In genomic region chr18:23401400-23402347, GRCh38 we compare ENCODE assay signal across 1 cellular context.
TF ChIP-seq lines count a peak whose summit lies in the region.

No MANE protein-coding gene starts in this region.

TF ChIP-seq in liver, 16 proteins besides CTCF, POLR2A, EP300 and RAD21 (continued from another document):
- TF ChIP-seq REST (IDR thresholded peaks at IDR 0.05), result no peak
- TF ChIP-seq RXRA (IDR thresholded peaks at IDR 0.05), result peak; percentile 57 to 60
- TF ChIP-seq HNF4A (conservative IDR thresholded peaks at IDR 0.05), result peak; percentile 64 to 85
- TF ChIP-seq SP1 (IDR thresholded peaks at IDR 0.05), result peak; percentile 72
- TF ChIP-seq YY1 (IDR thresholded peaks at IDR 0.05), result no peak
- TF ChIP-seq JUND (IDR thresholded peaks at IDR 0.05), result peak in 1 of 2 donors; percentile 31
- TF ChIP-seq NR2F2 (IDR thresholded peaks at IDR 0.05), result peak; percentile 100
